ENCODE assay signal across 1 cellular context in the genomic region with DNA sequence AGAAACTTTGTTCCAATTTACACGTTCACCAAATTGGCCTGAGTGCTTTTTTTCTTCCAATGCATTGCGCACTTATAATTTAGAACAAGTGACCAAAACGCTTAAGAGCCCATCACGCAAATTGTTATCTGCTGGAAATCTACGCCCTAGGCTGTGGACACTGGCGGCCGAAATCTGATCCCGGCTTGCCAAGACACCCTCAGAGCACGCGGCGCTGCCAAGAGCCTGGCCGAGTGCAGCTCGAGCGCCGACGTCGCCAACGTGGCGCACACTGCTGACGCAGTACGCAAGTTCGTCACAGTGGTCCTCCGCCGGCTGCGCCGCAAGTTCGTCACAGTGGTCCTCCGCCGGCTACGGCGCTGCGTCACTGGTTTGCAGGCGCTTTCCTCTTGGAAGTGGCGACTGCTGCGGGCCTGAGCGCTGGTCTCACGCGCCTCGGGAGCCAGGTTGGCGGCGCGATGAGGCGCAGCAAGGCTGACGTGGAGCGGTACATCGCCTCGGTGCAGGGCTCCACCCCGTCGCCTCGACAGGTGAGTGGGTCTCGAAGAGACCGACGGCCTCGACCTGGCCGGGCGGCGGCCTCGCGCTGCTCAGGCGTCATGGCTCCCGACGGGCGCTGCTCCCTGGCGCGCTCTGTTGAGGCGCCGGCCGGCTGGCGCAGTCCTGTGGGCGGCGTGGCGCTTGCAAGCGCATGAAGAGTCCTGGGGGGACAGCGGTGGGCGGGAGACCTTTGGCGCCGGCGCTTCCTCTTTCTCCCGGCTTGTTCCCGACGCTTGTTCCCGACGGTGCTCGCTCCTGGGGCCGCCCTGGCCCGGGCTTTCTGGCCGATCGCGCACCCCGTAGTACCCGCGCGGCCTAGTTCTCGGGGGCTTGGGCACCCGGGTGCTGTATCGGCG.
A peak's percentile ranks its signal among the peaks of the same experiment; 100 is the strongest.
TF ChIP-seq lines count a peak whose summit lies in the region.

A gene (plus strand): TSS at position 334 of the 896 bp plus-strand sequence. CDS start 125 bp downstream, at position 459.

TF ChIP-seq in K562, 482 proteins besides CTCF, POLR2A, EP300 and RAD21 (continued from another document and continues in another):
- TF ChIP-seq, protein P1, sequence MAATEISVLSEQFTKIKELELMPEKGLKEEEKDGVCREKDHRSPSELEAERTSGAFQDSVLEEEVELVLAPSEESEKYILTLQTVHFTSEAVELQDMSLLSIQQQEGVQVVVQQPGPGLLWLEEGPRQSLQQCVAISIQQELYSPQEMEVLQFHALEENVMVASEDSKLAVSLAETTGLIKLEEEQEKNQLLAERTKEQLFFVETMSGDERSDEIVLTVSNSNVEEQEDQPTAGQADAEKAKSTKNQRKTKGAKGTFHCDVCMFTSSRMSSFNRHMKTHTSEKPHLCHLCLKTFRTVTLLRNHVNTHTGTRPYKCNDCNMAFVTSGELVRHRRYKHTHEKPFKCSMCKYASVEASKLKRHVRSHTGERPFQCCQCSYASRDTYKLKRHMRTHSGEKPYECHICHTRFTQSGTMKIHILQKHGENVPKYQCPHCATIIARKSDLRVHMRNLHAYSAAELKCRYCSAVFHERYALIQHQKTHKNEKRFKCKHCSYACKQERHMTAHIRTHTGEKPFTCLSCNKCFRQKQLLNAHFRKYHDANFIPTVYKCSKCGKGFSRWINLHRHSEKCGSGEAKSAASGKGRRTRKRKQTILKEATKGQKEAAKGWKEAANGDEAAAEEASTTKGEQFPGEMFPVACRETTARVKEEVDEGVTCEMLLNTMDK (IDR thresholded peaks at IDR 0.05; ENCODE audit: borderline replicate concordance, insufficient read depth, low read depth, low read length, poor library complexity, severe bottlenecking): no peak
- peak; percentile 87 for TF ChIP-seq HCFC1 (IDR thresholded peaks at IDR 0.05; ENCODE audit: low read depth, low read length)
- TF ChIP-seq ZNF3 (CRISPR knock-in tag; IDR thresholded peaks at IDR 0.05): no peak
- no peak for TF ChIP-seq SMARCB1 (IDR thresholded peaks at IDR 0.05; ENCODE audit: insufficient read length, low read depth)
- no peak for TF ChIP-seq RBM39 (optimal IDR thresholded peaks at IDR 0.05; ENCODE audit: low read depth, low read length)
- TF ChIP-seq ZFP30 (CRISPR knock-in tag; IDR thresholded peaks at IDR 0.05; ENCODE audit: borderline replicate concordance): no peak
- peak; percentile 59; the same call in 1 of the 2 replicates for TF ChIP-seq PML (IDR thresholded peaks at IDR 0.05; ENCODE audit: low read length)
- TF ChIP-seq CBX5 (IDR thresholded peaks at IDR 0.05; ENCODE audit: borderline replicate concordance, low read depth): 0 out of 2 replicates have a peak, but pooled peaks have one; percentile 58
- TF ChIP-seq SETDB1 (IDR thresholded peaks at IDR 0.05; ENCODE audit: low read length): no peak
- no peak for TF ChIP-seq CHD2 (IDR thresholded peaks at IDR 0.05; ENCODE audit: low read depth, low read length)
- TF ChIP-seq YY1 (IDR thresholded peaks at IDR 0.05; ENCODE audit: borderline replicate concordance in 1 of 3, control insufficient read depth in 1 of 3, extremely low read depth in 1 of 3, insufficient read depth in 3 of 3, insufficient read length in 1 of 3, insufficient replicate concordance in 2 of 3, low read depth in 1 of 3, low read length in 2 of 3): peak in 1 of 3 experiments; percentile 49
- TF ChIP-seq, protein P2, sequence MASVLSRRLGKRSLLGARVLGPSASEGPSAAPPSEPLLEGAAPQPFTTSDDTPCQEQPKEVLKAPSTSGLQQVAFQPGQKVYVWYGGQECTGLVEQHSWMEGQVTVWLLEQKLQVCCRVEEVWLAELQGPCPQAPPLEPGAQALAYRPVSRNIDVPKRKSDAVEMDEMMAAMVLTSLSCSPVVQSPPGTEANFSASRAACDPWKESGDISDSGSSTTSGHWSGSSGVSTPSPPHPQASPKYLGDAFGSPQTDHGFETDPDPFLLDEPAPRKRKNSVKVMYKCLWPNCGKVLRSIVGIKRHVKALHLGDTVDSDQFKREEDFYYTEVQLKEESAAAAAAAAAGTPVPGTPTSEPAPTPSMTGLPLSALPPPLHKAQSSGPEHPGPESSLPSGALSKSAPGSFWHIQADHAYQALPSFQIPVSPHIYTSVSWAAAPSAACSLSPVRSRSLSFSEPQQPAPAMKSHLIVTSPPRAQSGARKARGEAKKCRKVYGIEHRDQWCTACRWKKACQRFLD (CRISPR knock-in tag; IDR thresholded peaks at IDR 0.05): peak; percentile 83
- peak; percentile 47; the same call in 1 of the 2 replicates for TF ChIP-seq ZNF24 (IDR thresholded peaks at IDR 0.05)
- no peak for TF ChIP-seq ZSCAN29 (IDR thresholded peaks at IDR 0.05)
- TF ChIP-seq ZFX (CRISPR knock-in tag; IDR thresholded peaks at IDR 0.05): peak; percentile 96
- peak; percentile 20 for TF ChIP-seq MEIS2 (IDR thresholded peaks at IDR 0.05; ENCODE audit: partially characterized antibody)
- TF ChIP-seq PHTF2 (CRISPR knock-in tag; IDR thresholded peaks at IDR 0.05): no peak
- peak; percentile 80 for TF ChIP-seq GATAD2A (IDR thresholded peaks at IDR 0.05)
- TF ChIP-seq RBBP5 (IDR thresholded peaks at IDR 0.05; ENCODE audit: borderline replicate concordance, insufficient read depth, low read length, poor library complexity, severe bottlenecking): peak; percentile 96
- TF ChIP-seq ZNF140 (CRISPR knock-in tag; IDR thresholded peaks at IDR 0.05): no peak
- TF ChIP-seq POLR2G (IDR thresholded peaks at IDR 0.05; ENCODE audit: low read depth, low read length): peak; percentile 98
- TF ChIP-seq HMGN3 (IDR thresholded peaks at IDR 0.05; ENCODE audit: borderline replicate concordance, extremely low read depth, insufficient read length, low read depth, low read length): peak; percentile 89
- TF ChIP-seq ZNF212 (CRISPR knock-in tag; IDR thresholded peaks at IDR 0.05): 0 out of 2 replicates have a peak, but pooled peaks have one; percentile 56
- TF ChIP-seq MYNN (IDR thresholded peaks at IDR 0.05): no peak
- TF ChIP-seq MYNN (CRISPR knock-in tag; IDR thresholded peaks at IDR 0.05): no peak
- TF ChIP-seq CREBBP (IDR thresholded peaks at IDR 0.05; ENCODE audit: low read depth, low read length): no peak
- TF ChIP-seq GABPA (tag; conservative IDR thresholded peaks at IDR 0.05; ENCODE audit: low read depth): peak; percentile 47; the same call in 1 of the 2 replicates
- TF ChIP-seq KLF6 (CRISPR knock-in tag; IDR thresholded peaks at IDR 0.05; ENCODE audit: borderline replicate concordance): 0 out of 2 replicates have a peak, but pooled peaks have one; percentile 20
- TF ChIP-seq TCF3 (CRISPR knock-in tag; IDR thresholded peaks at IDR 0.05): no peak; the same call in 1 of the 2 replicates
- TF ChIP-seq PTBP1 (IDR thresholded peaks at IDR 0.05; ENCODE audit: low read depth, low read length): no peak
- TF ChIP-seq PCBP1 (IDR thresholded peaks at IDR 0.05; ENCODE audit: low read depth, low read length, poor library complexity, severe bottlenecking): no peak
- TF ChIP-seq RHOXF2B (CRISPR knock-in tag; conservative IDR thresholded peaks at IDR 0.05): no peak
- no peak for TF ChIP-seq ZNF77 (CRISPR knock-in tag; IDR thresholded peaks at IDR 0.05)
- TF ChIP-seq MTA1 (IDR thresholded peaks at IDR 0.05; ENCODE audit: borderline replicate concordance): peak; percentile 99
- no peak for TF ChIP-seq NCOA4 (IDR thresholded peaks at IDR 0.05; ENCODE audit: partially characterized antibody)
- peak; percentile 98 for TF ChIP-seq MTA3 (IDR thresholded peaks at IDR 0.05; ENCODE audit: borderline replicate concordance)
- TF ChIP-seq ETS2 (tag; IDR thresholded peaks at IDR 0.05; ENCODE audit: borderline replicate concordance, poor library complexity, severe bottlenecking): no peak
- peak; percentile 69 for TF ChIP-seq SPI1 (IDR thresholded peaks at IDR 0.05; ENCODE audit: borderline replicate concordance, low read depth, low read length)
- TF ChIP-seq, protein P3, sequence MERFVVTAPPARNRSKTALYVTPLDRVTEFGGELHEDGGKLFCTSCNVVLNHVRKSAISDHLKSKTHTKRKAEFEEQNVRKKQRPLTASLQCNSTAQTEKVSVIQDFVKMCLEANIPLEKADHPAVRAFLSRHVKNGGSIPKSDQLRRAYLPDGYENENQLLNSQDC (CRISPR knock-in tag; IDR thresholded peaks at IDR 0.05): no peak
- TF ChIP-seq, protein P4, sequence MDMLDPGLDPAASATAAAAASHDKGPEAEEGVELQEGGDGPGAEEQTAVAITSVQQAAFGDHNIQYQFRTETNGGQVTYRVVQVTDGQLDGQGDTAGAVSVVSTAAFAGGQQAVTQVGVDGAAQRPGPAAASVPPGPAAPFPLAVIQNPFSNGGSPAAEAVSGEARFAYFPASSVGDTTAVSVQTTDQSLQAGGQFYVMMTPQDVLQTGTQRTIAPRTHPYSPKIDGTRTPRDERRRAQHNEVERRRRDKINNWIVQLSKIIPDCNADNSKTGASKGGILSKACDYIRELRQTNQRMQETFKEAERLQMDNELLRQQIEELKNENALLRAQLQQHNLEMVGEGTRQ (CRISPR knock-in tag; IDR thresholded peaks at IDR 0.05): no peak; the same call in 1 of the 2 replicates
- no peak for TF ChIP-seq HOXB6 (CRISPR knock-in tag; IDR thresholded peaks at IDR 0.05; ENCODE audit: borderline replicate concordance)
- no peak for TF ChIP-seq TCF7 (IDR thresholded peaks at IDR 0.05; ENCODE audit: borderline replicate concordance)
- TF ChIP-seq, protein P5, sequence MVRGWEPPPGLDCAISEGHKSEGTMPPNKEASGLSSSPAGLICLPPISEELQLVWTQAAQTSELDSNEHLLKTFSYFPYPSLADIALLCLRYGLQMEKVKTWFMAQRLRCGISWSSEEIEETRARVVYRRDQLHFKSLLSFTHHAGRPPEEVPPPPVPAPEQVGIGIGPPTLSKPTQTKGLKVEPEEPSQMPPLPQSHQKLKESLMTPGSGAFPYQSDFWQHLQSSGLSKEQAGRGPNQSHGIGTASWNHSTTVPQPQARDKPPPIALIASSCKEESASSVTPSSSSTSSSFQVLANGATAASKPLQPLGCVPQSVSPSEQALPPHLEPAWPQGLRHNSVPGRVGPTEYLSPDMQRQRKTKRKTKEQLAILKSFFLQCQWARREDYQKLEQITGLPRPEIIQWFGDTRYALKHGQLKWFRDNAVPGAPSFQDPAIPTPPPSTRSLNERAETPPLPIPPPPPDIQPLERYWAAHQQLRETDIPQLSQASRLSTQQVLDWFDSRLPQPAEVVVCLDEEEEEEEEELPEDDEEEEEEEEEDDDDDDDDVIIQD (CRISPR knock-in tag; IDR thresholded peaks at IDR 0.05): no peak
- TF ChIP-seq, protein P6, sequence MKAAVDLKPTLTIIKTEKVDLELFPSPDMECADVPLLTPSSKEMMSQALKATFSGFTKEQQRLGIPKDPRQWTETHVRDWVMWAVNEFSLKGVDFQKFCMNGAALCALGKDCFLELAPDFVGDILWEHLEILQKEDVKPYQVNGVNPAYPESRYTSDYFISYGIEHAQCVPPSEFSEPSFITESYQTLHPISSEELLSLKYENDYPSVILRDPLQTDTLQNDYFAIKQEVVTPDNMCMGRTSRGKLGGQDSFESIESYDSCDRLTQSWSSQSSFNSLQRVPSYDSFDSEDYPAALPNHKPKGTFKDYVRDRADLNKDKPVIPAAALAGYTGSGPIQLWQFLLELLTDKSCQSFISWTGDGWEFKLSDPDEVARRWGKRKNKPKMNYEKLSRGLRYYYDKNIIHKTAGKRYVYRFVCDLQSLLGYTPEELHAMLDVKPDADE (conservative IDR thresholded peaks at IDR 0.05; ENCODE audit: control insufficient read depth, low read depth, low read length): no peak
- TF ChIP-seq ZNF384 (IDR thresholded peaks at IDR 0.05; ENCODE audit: low read depth, low read length): no peak
- TF ChIP-seq, protein P7, sequence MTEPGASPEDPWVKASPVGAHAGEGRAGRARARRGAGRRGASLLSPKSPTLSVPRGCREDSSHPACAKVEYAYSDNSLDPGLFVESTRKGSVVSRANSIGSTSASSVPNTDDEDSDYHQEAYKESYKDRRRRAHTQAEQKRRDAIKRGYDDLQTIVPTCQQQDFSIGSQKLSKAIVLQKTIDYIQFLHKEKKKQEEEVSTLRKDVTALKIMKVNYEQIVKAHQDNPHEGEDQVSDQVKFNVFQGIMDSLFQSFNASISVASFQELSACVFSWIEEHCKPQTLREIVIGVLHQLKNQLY (CRISPR knock-in tag; conservative IDR thresholded peaks at IDR 0.05): 0 out of 4 replicates have a peak, but pooled peaks of 1 of the 2 experiments have one; percentile 13
- TF ChIP-seq, protein P8, sequence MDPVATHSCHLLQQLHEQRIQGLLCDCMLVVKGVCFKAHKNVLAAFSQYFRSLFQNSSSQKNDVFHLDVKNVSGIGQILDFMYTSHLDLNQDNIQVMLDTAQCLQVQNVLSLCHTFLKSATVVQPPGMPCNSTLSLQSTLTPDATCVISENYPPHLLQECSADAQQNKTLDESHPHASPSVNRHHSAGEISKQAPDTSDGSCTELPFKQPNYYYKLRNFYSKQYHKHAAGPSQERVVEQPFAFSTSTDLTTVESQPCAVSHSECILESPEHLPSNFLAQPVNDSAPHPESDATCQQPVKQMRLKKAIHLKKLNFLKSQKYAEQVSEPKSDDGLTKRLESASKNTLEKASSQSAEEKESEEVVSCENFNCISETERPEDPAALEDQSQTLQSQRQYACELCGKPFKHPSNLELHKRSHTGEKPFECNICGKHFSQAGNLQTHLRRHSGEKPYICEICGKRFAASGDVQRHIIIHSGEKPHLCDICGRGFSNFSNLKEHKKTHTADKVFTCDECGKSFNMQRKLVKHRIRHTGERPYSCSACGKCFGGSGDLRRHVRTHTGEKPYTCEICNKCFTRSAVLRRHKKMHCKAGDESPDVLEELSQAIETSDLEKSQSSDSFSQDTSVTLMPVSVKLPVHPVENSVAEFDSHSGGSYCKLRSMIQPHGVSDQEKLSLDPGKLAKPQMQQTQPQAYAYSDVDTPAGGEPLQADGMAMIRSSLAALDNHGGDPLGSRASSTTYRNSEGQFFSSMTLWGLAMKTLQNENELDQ (CRISPR knock-in tag; IDR thresholded peaks at IDR 0.05; ENCODE audit: borderline replicate concordance): peak; percentile 63; the same call in 1 of the 2 replicates
- TF ChIP-seq ARHGAP35 (IDR thresholded peaks at IDR 0.05; ENCODE audit: partially characterized antibody): no peak
- TF ChIP-seq HNRNPK (IDR thresholded peaks at IDR 0.05; ENCODE audit: low read depth, low read length, poor library complexity, severe bottlenecking): no peak
- no peak for TF ChIP-seq FUS (optimal IDR thresholded peaks at IDR 0.05; ENCODE audit: low read depth, low read length)
- peak; percentile 76 for TF ChIP-seq CCNT2 (IDR thresholded peaks at IDR 0.05; ENCODE audit: borderline replicate concordance, extremely low read depth, insufficient read length, low read depth, low read length)
- TF ChIP-seq POLR2B (IDR thresholded peaks at IDR 0.05; ENCODE audit: low read depth, partially characterized antibody): peak; percentile 85
- peak; percentile 74; the same call in 1 of the 2 replicates for TF ChIP-seq DIDO1 (tag; IDR thresholded peaks at IDR 0.05; ENCODE audit: low read depth)
- TF ChIP-seq, protein P9, sequence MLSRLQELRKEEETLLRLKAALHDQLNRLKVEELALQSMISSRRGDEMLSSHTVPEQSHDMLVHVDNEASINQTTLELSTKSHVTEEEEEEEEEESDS (CRISPR knock-in tag; IDR thresholded peaks at IDR 0.05): no peak
- TF ChIP-seq IRF2 (CRISPR knock-in tag; IDR thresholded peaks at IDR 0.05): no peak
- TF ChIP-seq ZNF668 (CRISPR knock-in tag; IDR thresholded peaks at IDR 0.05): peak; percentile 31; the same call in 1 of the 2 replicates
- peak; percentile 90 for TF ChIP-seq LCOR (CRISPR knock-in tag; IDR thresholded peaks at IDR 0.05)
- peak in 1 of 2 experiments; percentile 88; a peak in 2 of 4 replicates for TF ChIP-seq TEAD1 (CRISPR knock-in tag; IDR thresholded peaks at IDR 0.05)
- no peak for TF ChIP-seq EHMT2 (IDR thresholded peaks at IDR 0.05)
